25 cellular contexts compared by ENCODE assay signal in the genomic region with DNA sequence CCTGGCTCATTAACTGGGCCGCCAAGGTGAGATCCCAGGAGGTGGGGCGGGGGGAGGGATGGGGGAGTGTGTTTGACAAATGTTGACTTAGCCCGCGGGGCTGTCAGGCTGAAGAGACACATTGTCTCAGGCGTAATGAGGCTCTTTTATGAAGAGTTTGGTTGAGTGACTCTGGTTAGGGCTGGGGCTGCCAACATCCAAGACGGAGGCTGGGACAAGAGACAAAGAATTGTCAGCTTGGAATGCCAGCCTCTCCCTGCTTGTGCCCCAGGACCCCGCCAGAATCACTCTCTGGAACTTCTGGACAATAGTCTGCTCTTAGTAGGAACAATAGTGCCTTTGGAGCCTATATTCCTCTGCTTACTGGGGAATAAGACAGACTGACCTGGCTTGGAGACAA. TPM values are rescaled to one million over a fixed set of nuclear protein-coding genes. Genes with fewer than 3 reads are reported as not detected.
DNase-seq lines count a peak whose midpoint lies in the region; ATAC-seq and TF ChIP-seq lines count a peak whose summit lies in the region.
"Had no signal": no experiment of that assay in that cellular context is flagged by ENCODE, and none has a peak within 500 bp of the region (broad histone marks: within the 10 kb centered on the region; RNA-seq: fewer than 3 reads in every experiment).

No MANE protein-coding gene starts in this region.

- peaks cover 38% of the 10 kb centered on the region for H3K4me1 Mint-ChIP-seq in nephron progenitor cell
- H3K4me1 Mint-ChIP-seq: natural killer cell had no signal

- TF ChIP-seq CTCF in nephron progenitor cell (IDR thresholded peaks at IDR 0.05) (no peak), SK-N-SH (IDR thresholded peaks at IDR 0.05) (no peak)

- no peaks in the 10 kb centered on the region for H3K27me3 ChIP-seq in SK-N-SH (ENCODE audit: insufficient read depth)
- H3K27me3 ChIP-seq: tibial nerve had no signal

- no peaks in the 10 kb centered on the region for H3F3A ChIP-seq in SK-N-SH (replicated peaks; ENCODE audit: insufficient read depth)

- H4K20me1 ChIP-seq in SK-N-SH (ENCODE audit: insufficient read depth) = peaks cover 10% of the 10 kb centered on the region; the same call in 1 of the 2 replicates

- H2AFZ ChIP-seq in SK-N-SH (ENCODE audit: low read depth) = no peak overlapping the region

- ATAC-seq in HG03135 (IDR thresholded peaks at IDR 0.05; ENCODE audit: unreplicated experiment) = no peak
- no peak for ATAC-seq in HG03432 (IDR thresholded peaks at IDR 0.05; ENCODE audit: unreplicated experiment)
- no peak for ATAC-seq in HG03565 (IDR thresholded peaks at IDR 0.05; ENCODE audit: unreplicated experiment)
- ATAC-seq: activated CD8-positive, alpha-beta memory T cell treated with anti-CD3 and anti-CD28 coated beads, Interleukin-2, amount 10 ng/mL, durations not matched to agents 7 days and 5 days; left colon; natural killer cell had no signal

- no peak overlapping the region for H3K4me3 Mint-ChIP-seq in nephron progenitor cell
- H3K4me3 Mint-ChIP-seq: activated CD8-positive, alpha-beta memory T cell treated with anti-CD3 and anti-CD28 coated beads, Interleukin-2, amount 10 ng/mL, durations not matched to agents 7 days and 5 days; activated naive CD8-positive, alpha-beta T cell; activated T-helper 1 cell treated with anti-CD3 and anti-CD28 coated beads, Interleukin-12 subunit alpha, Interleukin-12 subunit beta, Interleukin-2, Interleukin-4 antibody, amounts not matched to agents 30 ng/mL and 10 ng/mL and 1 ng/mL, durations not matched to agents 14 hours and 24 hours and 36 hours; CD4-positive, alpha-beta T cell; natural killer cell; stimulated activated naive CD8-positive, alpha-beta T cell treated with anti-CD3 and anti-CD28 coated beads, Interleukin-15, Interleukin-2, amounts not matched to agents 100 ng/mL and 50 ng/mL, for 24 hours had no signal

- H3K9ac ChIP-seq in SK-N-SH = no peak overlapping the region

- H3K79me2 ChIP-seq in SK-N-SH (ENCODE audit: insufficient read depth) = no peaks in the 10 kb centered on the region

- peaks cover 0 to 4% of the 10 kb centered on the region in 2 experiments for H3K4me1 ChIP-seq in SK-N-SH (ENCODE audit: control insufficient read depth in 1 of 2, insufficient read depth in 2 of 2, low read depth in 1 of 2, low read length in 1 of 2)
- H3K4me1 ChIP-seq: HAP-1 had no signal

- POLR2A ChIA-PET in SK-N-SH (lab: Yijun Ruan, JAX) = no interaction called here

- H3K27ac ChIP-seq in SK-N-SH (ENCODE audit: low read depth in 2 of 2, low read length in 1 of 2) = no peak overlapping the region

- no peak overlapping the region for H3K4me2 ChIP-seq in SK-N-SH

- peak; percentile 81 for DNase-seq in COR-L47 (lab: John Stamatoyannopoulos, UW)
- DNase-seq in NCI-H1092 treated with DMSO at 0.1 percent for 48 hours (lab: John Stamatoyannopoulos, UW) = peak; percentile 8
- peak; percentile 15 for DNase-seq in RPMI7951 (ENCODE audit: low read depth)
- peak; percentile 52 for DNase-seq in nephron progenitor cell
- no peak for DNase-seq in SK-N-SH
- DNase-seq: activated CD4-positive, alpha-beta T cell treated with anti-CD3 and anti-CD28 coated beads for 4 hours; activated CD8-positive, alpha-beta memory T cell treated with anti-CD3 and anti-CD28 coated beads, Interleukin-2, amount 10 ng/mL, durations not matched to agents 7 days and 5 days; CD4-positive, alpha-beta T cell; DND-41; Kasumi-1; left colon; natural killer cell; NCI-H1105 treated with DMSO at 0.1 percent for 48 hours; NCI-H446; posterior cingulate gyrus; small intestine; T-helper 1 cell had no signal

- CTCF ChIA-PET in SK-N-SH (lab: Yijun Ruan, JAX) = interaction anchor here (1.0 to 19.5 kb wide), 7 partner anchors 7 to 245 kb away, joined by 3 to 499 read pairs (median 12); partner anchors contain the start of gene TMEM100

- no peak overlapping the region for H3K4me3 ChIP-seq in SK-N-SH (ENCODE audit: low read depth in 2 of 2, low read length in 1 of 2)
- H3K4me3 ChIP-seq: HAP-1, tibial nerve had no signal

- H3K27ac Mint-ChIP-seq in nephron progenitor cell = no peak overlapping the region
- H3K27ac Mint-ChIP-seq: activated CD8-positive, alpha-beta memory T cell treated with anti-CD3 and anti-CD28 coated beads, Interleukin-2, amount 10 ng/mL, durations not matched to agents 7 days and 5 days; activated naive CD8-positive, alpha-beta T cell; activated T-helper 1 cell treated with anti-CD3 and anti-CD28 coated beads, Interleukin-12 subunit alpha, Interleukin-12 subunit beta, Interleukin-2, Interleukin-4 antibody, amounts not matched to agents 30 ng/mL and 10 ng/mL and 1 ng/mL, durations not matched to agents 14 hours and 24 hours and 36 hours; CD4-positive, alpha-beta T cell; natural killer cell; stimulated activated naive CD8-positive, alpha-beta T cell treated with anti-CD3 and anti-CD28 coated beads, Interleukin-15, Interleukin-2, amounts not matched to agents 100 ng/mL and 50 ng/mL, for 24 hours had no signal

- H3K9me2 ChIP-seq in SK-N-SH = no peaks in the 10 kb centered on the region

- WGBS in SK-N-SH (ENCODE audit: low lambda C conversion rate) = 94% methylated on average over 7 of the region's 7 CpGs

- TF ChIP-seq RAD21 in SK-N-SH (IDR thresholded peaks at IDR 0.05; ENCODE audit: low read length) = no peak

- H3K27me3 Mint-ChIP-seq in nephron progenitor cell (ENCODE audit: low read depth, poor library complexity) = peaks cover 7% of the 10 kb centered on the region
- H3K27me3 Mint-ChIP-seq: activated CD8-positive, alpha-beta memory T cell treated with anti-CD3 and anti-CD28 coated beads, Interleukin-2, amount 10 ng/mL, durations not matched to agents 7 days and 5 days; activated naive CD8-positive, alpha-beta T cell; CD4-positive, alpha-beta T cell; stimulated activated naive CD8-positive, alpha-beta T cell treated with anti-CD3 and anti-CD28 coated beads, Interleukin-15, Interleukin-2, amounts not matched to agents 100 ng/mL and 50 ng/mL, for 24 hours had no signal

- no peaks in the 10 kb centered on the region for H3K9me3 ChIP-seq in SK-N-SH
- H3K9me3 ChIP-seq: HAP-1, tibial nerve had no signal

- H3K36me3 Mint-ChIP-seq in nephron progenitor cell (ENCODE audit: low read depth) = peaks cover 55% of the 10 kb centered on the region

- H3K36me3 ChIP-seq in SK-N-SH (replicated peaks in 1 of 2; ENCODE audit: control insufficient read depth in 1 of 2, insufficient read depth in 2 of 2, low read length in 1 of 2) = peaks cover 36 to 67% of the 10 kb centered on the region in 2 experiments
- H3K36me3 ChIP-seq: HAP-1 had no signal

- no peak for TF ChIP-seq EP300 in SK-N-SH (IDR thresholded peaks at IDR 0.05; ENCODE audit: borderline replicate concordance in 1 of 2, low read depth in 1 of 2, low read length in 1 of 2)

- H3K9me3 Mint-ChIP-seq in nephron progenitor cell = no peaks in the 10 kb centered on the region
- H3K9me3 Mint-ChIP-seq: activated T-helper 1 cell treated with anti-CD3 and anti-CD28 coated beads, Interleukin-12 subunit alpha, Interleukin-12 subunit beta, Interleukin-2, Interleukin-4 antibody, amounts not matched to agents 30 ng/mL and 10 ng/mL and 1 ng/mL, durations not matched to agents 14 hours and 24 hours and 36 hours; CD4-positive, alpha-beta T cell; natural killer cell; stimulated activated naive CD8-positive, alpha-beta T cell treated with anti-CD3 and anti-CD28 coated beads, Interleukin-15, Interleukin-2, amounts not matched to agents 100 ng/mL and 50 ng/mL, for 24 hours had no signal

TF ChIP-seq in SK-N-SH, 30 proteins besides CTCF, POLR2A, EP300 and RAD21:
- TF ChIP-seq RXRA (IDR thresholded peaks at IDR 0.05; ENCODE audit: borderline replicate concordance, low read depth) (no peak), SMC3 (IDR thresholded peaks at IDR 0.05; ENCODE audit: low read depth, low read length) (no peak), YY1 (IDR thresholded peaks at IDR 0.05; ENCODE audit: low read depth) (no peak), NRF1 (IDR thresholded peaks at IDR 0.05; ENCODE audit: low read depth, low read length) (no peak), TEAD4 (IDR thresholded peaks at IDR 0.05; ENCODE audit: borderline replicate concordance, insufficient read depth) (no peak)
- TF ChIP-seq, protein P1, sequence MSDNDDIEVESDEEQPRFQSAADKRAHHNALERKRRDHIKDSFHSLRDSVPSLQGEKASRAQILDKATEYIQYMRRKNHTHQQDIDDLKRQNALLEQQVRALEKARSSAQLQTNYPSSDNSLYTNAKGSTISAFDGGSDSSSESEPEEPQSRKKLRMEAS (IDR thresholded peaks at IDR 0.05; ENCODE audit: low read depth) = no peak
TF ChIP-seq in SK-N-SH: peak in this region for 0.

RNA-seq across cellular contexts. Expression of gene PCTP, which starts 24.0 kb away (rescaled TPM):
- 16.9 and 18.7 TPM in 2 replicates for total RNA-seq in RPMI7951 (2014; rRNA removed; shearing (Covaris generic))
- 20.8 and 25.1 TPM in 2 replicates for polyA plus RNA-seq in SK-N-SH (2012; rRNA removed)
- polyA plus RNA-seq in SK-N-SH (2012; cell fraction: cytosol; rRNA removed) = 25.7 and 26.3 TPM in 2 replicates
- 15.7 and 22.3 TPM in 2 replicates for polyA plus RNA-seq in SK-N-SH (2012; cell fraction: nucleus; rRNA removed)

RNA-seq across cellular contexts. Expression of gene TMEM100, which starts 52.2 kb away (rescaled TPM):
- 1.7 and 2.1 TPM in 2 replicates for total RNA-seq in RPMI7951 (2014; rRNA removed; shearing (Covaris generic))
- polyA plus RNA-seq in SK-N-SH (2012; rRNA removed) = 1.5 and 1.7 TPM in 2 replicates
- polyA plus RNA-seq in SK-N-SH (2012; cell fraction: cytosol; rRNA removed) = 2.0 and 2.2 TPM in 2 replicates
- polyA plus RNA-seq in SK-N-SH (2012; cell fraction: nucleus; rRNA removed) = 1.3 and 1.4 TPM in 2 replicates
- total RNA-seq: activated CD8-positive, alpha-beta memory T cell treated with anti-CD3 and anti-CD28 coated beads, Interleukin-2, amount 10 ng/mL, durations not matched to agents 7 days and 5 days; activated T-helper 1 cell treated with anti-CD3 and anti-CD28 coated beads, Interleukin-12 subunit alpha, Interleukin-12 subunit beta, Interleukin-2, Interleukin-4 antibody, amounts not matched to agents 30 ng/mL and 10 ng/mL and 1 ng/mL, durations not matched to agents 14 hours and 24 hours and 36 hours; CD4-positive, alpha-beta T cell; natural killer cell had no signal
